8 cellular contexts compared by ENCODE assay signal in the genomic region with DNA sequence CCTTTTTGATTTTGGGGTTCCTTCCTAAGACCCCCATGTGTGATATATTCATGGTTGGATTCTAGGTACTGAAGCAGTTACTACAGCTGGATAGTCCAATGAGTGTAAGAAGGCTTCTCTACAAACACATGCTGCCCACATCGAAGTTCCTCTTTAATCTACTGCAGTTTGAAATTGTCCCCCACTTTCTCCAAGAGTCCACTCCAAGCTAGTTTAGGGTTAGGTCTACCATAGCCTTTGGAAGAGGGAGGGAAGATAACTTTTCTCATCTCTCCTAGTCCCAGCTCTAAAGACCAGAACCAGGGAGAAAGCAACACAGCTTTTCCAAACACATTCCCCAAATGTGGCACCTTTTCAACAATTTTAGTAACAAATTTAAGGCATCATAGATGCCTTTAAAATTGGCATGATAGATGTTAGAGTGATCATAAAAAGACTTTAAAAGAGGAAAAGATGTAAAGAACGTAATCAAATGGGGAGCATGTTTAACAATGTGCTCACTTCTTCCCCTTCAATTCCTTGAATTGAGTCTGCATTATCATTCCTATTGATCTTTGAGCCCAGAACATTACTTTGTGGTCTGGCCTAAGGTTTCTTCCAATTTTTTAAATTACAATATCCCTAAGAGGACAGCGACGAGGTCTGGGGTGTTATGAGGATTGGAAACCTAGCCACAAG. TPM values are rescaled to one million over a fixed set of nuclear protein-coding genes. Genes with fewer than 3 reads are reported as not detected.
A peak's percentile ranks its signal among the peaks of the same experiment; 100 is the strongest.
DNase-seq lines count a peak whose midpoint lies in the region; ATAC-seq and TF ChIP-seq lines count a peak whose summit lies in the region.

No MANE protein-coding gene starts in this region.

- 76 to 86% (median 78%) methylated on average over 4 of the region's 4 CpGs for WGBS in ovary, 3 donors

- no peak for TF ChIP-seq EP300 in ovary (IDR thresholded peaks at IDR 0.05)

- peak overlapping the region; percentile 99 for H3K4me3 ChIP-seq in Caco-2 (ENCODE audit: low read depth, low read length)
- H3K4me3 ChIP-seq in OCI-LY7 (ENCODE audit: low read depth, low read length, poor library complexity, severe bottlenecking), result peak overlapping the region; percentile 98
- H3K4me3 ChIP-seq in ovary, result peak overlapping the region; percentile 96

- DNase-seq in Caco-2, result no peak
- DNase-seq in OCI-LY7 (ENCODE audit: low spot score), result no peak
- DNase-seq in effector memory CD8-positive, alpha-beta T cell, result no peak
- no peak for DNase-seq in ovary
- no peak for DNase-seq in NK-92 (lab: John Stamatoyannopoulos, UW; ENCODE audit: unreplicated experiment)
- no peak for DNase-seq in globus pallidus (ENCODE audit: low spot score)

- H3K27me3 ChIP-seq in Caco-2 (replicated peaks; ENCODE audit: control insufficient read depth, insufficient read depth, low read length), result no peaks in the 10 kb centered on the region
- H3K27me3 ChIP-seq in ovary, result no peaks in the 10 kb centered on the region

- no peaks in the 10 kb centered on the region; the same call in 1 of the 2 replicates for H3K4me1 ChIP-seq in Caco-2
- peaks cover 26% of the 10 kb centered on the region for H3K4me1 ChIP-seq in OCI-LY7 (ENCODE audit: insufficient read depth, low read length, poor library complexity, severe bottlenecking)
- no peaks in the 10 kb centered on the region for H3K4me1 ChIP-seq in ovary (ENCODE audit: insufficient read depth)

- H3K79me2 ChIP-seq in OCI-LY7 (ENCODE audit: insufficient read depth, low read depth, low read length), result peaks cover 39% of the 10 kb centered on the region

- CTCF ChIA-PET in Caco-2 (lab: Charles Lee) (no interaction called here), OCI-LY7 (lab: Charles Lee; ENCODE audit: unreplicated experiment) (interaction anchor here (1.1 kb wide), 1 partner anchor 249 kb away, joined by 3 read pairs; no protein-coding TSS in a partner anchor)

- peak overlapping the region; percentile 95 for H2AFZ ChIP-seq in OCI-LY7 (ENCODE audit: low read length)

- H3K27ac Mint-ChIP-seq in Caco-2 (ENCODE audit: unreplicated experiment), result peak overlapping the region; percentile 97
- peak overlapping the region; percentile 98 to 100 for H3K27ac Mint-ChIP-seq in effector memory CD8-positive, alpha-beta T cell

- intact Hi-C loops in Caco-2 (cut with micrococcal nuclease; ENCODE audit: unreplicated experiment), result loop anchor here (5.0 kb wide), 2 partner anchors 205 to 330 kb away; partner anchors contain the start of genes CHML, FH and OPN3
- intact Hi-C loops in OCI-LY7 (cut with micrococcal nuclease; ENCODE audit: unreplicated experiment), result loop anchor here (5.0 kb wide), 1 partner anchor 235 kb away; no protein-coding TSS in a partner anchor
- intact Hi-C loops in ovary (cut with DNase I), result no loop called here

- no peak for TF ChIP-seq POLR2A in ovary (IDR thresholded peaks at IDR 0.05)

- POLR2A ChIA-PET in Caco-2 (lab: Charles Lee), result no interaction called here
- POLR2A ChIA-PET in OCI-LY7 (lab: Charles Lee), result interaction anchor here (0.5 to 1.7 kb wide), 9 partner anchors 9 to 321 kb away, joined by 3 to 4 read pairs (median 3); no protein-coding TSS in a partner anchor

- H3K27ac ChIP-seq in OCI-LY7 (ENCODE audit: low read depth, low read length, poor library complexity, severe bottlenecking), result peak overlapping the region; percentile 94
- peak overlapping the region in 1 of 2 donors; percentile 99 for H3K27ac ChIP-seq in ovary

- H3K9me3 ChIP-seq in Caco-2, result no peaks in the 10 kb centered on the region
- no peaks in the 10 kb centered on the region for H3K9me3 ChIP-seq in OCI-LY7 (ENCODE audit: low read length)
- no peaks in the 10 kb centered on the region for H3K9me3 ChIP-seq in ovary

- BruUV-seq in Caco-2 (replicated peaks; lab: Mats Ljungman, UMichigan) (no TSS peak), OCI-LY7 (replicated peaks; lab: Mats Ljungman, UMichigan) (TSS peak; percentile 95)

- H3K27me3 Mint-ChIP-seq in Caco-2 (ENCODE audit: insufficient read depth, unreplicated experiment), result peaks cover 5% of the 10 kb centered on the region
- H3K27me3 Mint-ChIP-seq in effector memory CD8-positive, alpha-beta T cell, result peaks cover 6 to 9% of the 10 kb centered on the region in 2 donors

- no peak for ATAC-seq in effector memory CD8-positive, alpha-beta T cell (replicated peaks)
- ATAC-seq in GM19452 (IDR thresholded peaks at IDR 0.05; ENCODE audit: unreplicated experiment), result no peak
- no peak for ATAC-seq in GM18870 (IDR thresholded peaks at IDR 0.05; ENCODE audit: unreplicated experiment)

- H3K4me3 Mint-ChIP-seq in Caco-2 (ENCODE audit: unreplicated experiment), result peak overlapping the region; percentile 98
- peak overlapping the region; percentile 98 for H3K4me3 Mint-ChIP-seq in effector memory CD8-positive, alpha-beta T cell

- H3K9me2 ChIP-seq in OCI-LY7 (ENCODE audit: insufficient read depth, low read length), result no peaks in the 10 kb centered on the region

- H4K20me1 ChIP-seq in OCI-LY7 (ENCODE audit: insufficient read depth, low read length), result peaks cover 15% of the 10 kb centered on the region; the same call in 1 of the 2 replicates

- H3K4me2 ChIP-seq in OCI-LY7 (ENCODE audit: low read length), result peak overlapping the region; percentile 88

- peaks cover 6% of the 10 kb centered on the region for H3K4me1 Mint-ChIP-seq in Caco-2 (ENCODE audit: low read depth, unreplicated experiment)
- H3K4me1 Mint-ChIP-seq in effector memory CD8-positive, alpha-beta T cell (ENCODE audit: low read depth in 2 of 2), result peaks cover 11 to 15% of the 10 kb centered on the region in 2 donors

- TF ChIP-seq CTCF in Caco-2 (IDR thresholded peaks at IDR 0.05; ENCODE audit: insufficient read depth in 1 of 2, low read depth in 1 of 2, low read length in 1 of 2, severe bottlenecking in 1 of 2, unreplicated experiment in 1 of 2), result no peak
- TF ChIP-seq CTCF in OCI-LY7 (conservative IDR thresholded peaks at IDR 0.05; ENCODE audit: low read length), result no peak
- no peak for TF ChIP-seq CTCF in ovary (IDR thresholded peaks at IDR 0.05)

- peaks cover 16% of the 10 kb centered on the region for H3K36me3 Mint-ChIP-seq in Caco-2 (ENCODE audit: insufficient read depth, unreplicated experiment)
- peaks cover 7% of the 10 kb centered on the region for H3K36me3 Mint-ChIP-seq in effector memory CD8-positive, alpha-beta T cell (ENCODE audit: insufficient read depth)

- H3K9me3 Mint-ChIP-seq in Caco-2 (ENCODE audit: unreplicated experiment), result no peaks in the 10 kb centered on the region
- no peaks in the 10 kb centered on the region for H3K9me3 Mint-ChIP-seq in effector memory CD8-positive, alpha-beta T cell

- H3K36me3 ChIP-seq in Caco-2 (ENCODE audit: control insufficient read depth, insufficient read depth, low read length), result no peaks in the 10 kb centered on the region
- peaks cover 33% of the 10 kb centered on the region for H3K36me3 ChIP-seq in OCI-LY7 (ENCODE audit: insufficient read depth, low read length)
- H3K36me3 ChIP-seq in ovary, result no peaks in the 10 kb centered on the region

RNA-seq across cellular contexts. Expression of gene EXO1, which starts 1.0 kb away (rescaled TPM):
- 18.5 and 19.6 TPM in 2 replicates for total RNA-seq in Caco-2 (2022)
- total RNA-seq in OCI-LY7 (2014; rRNA removed; shearing (Covaris generic)), result 60.3 and 67.7 TPM in 2 replicates
- total RNA-seq in OCI-LY7 (2022), result 66.3 and 78.0 TPM in 2 replicates
- total RNA-seq in ovary, result 1 to 10 TPM in 1 of 7 donors, under 1 TPM in 6; 0.12 to 1.3 (median 0.75) TPM
- under 1 TPM; 0.15 to 0.52 TPM for polyA plus RNA-seq in ovary

Comparison
In these comparisons a context has a peak if more than half of its experiments do, and no peak if none do; other contexts are left out.
1. intact Hi-C loops: an anchor here in Caco-2 (5.0 kb wide) and OCI-LY7 (5.0 kb wide); none called in ovary.